ENCODE assay signal across 1 cellular context in the genomic region with DNA sequence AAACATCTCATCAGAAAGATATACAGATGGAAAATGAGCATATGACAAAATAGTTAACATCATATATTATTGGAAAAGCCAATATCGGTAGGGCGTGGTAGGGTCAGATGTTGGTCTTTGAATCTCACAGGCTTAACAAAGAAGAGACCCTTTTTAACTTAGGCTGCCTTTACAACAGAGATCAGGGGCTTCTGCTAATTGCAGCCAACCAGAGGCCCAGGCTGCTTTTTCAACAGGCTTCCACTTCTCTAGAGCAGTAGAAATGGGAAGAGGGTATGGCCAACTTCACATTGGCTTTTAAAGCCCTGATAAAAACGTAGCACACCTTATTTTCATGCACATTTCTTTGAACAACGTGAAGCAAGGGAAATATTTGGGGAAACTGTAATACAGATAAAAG.
TF ChIP-seq lines count a peak whose summit lies in the region.

No MANE protein-coding gene starts in this region.

TF ChIP-seq in H1, 55 proteins besides CTCF, POLR2A, EP300 and RAD21:
- TF ChIP-seq CEBPB (IDR thresholded peaks at IDR 0.05; ENCODE audit: low read depth, low read length), result no peak
- no peak for TF ChIP-seq JUND (IDR thresholded peaks at IDR 0.05; ENCODE audit: low read length)
- TF ChIP-seq, protein P1, sequence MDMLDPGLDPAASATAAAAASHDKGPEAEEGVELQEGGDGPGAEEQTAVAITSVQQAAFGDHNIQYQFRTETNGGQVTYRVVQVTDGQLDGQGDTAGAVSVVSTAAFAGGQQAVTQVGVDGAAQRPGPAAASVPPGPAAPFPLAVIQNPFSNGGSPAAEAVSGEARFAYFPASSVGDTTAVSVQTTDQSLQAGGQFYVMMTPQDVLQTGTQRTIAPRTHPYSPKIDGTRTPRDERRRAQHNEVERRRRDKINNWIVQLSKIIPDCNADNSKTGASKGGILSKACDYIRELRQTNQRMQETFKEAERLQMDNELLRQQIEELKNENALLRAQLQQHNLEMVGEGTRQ (IDR thresholded peaks at IDR 0.05; ENCODE audit: low read length), result no peak
- no peak for TF ChIP-seq SIX5 (IDR thresholded peaks at IDR 0.05; ENCODE audit: low read depth, low read length)
- no peak for TF ChIP-seq SP2 (IDR thresholded peaks at IDR 0.05; ENCODE audit: low read length)
- TF ChIP-seq SRF (IDR thresholded peaks at IDR 0.05; ENCODE audit: low read depth, low read length), result no peak
- TF ChIP-seq TAF1 (IDR thresholded peaks at IDR 0.05; ENCODE audit: low read depth, low read length), result no peak
- TF ChIP-seq RFX5 (IDR thresholded peaks at IDR 0.05; ENCODE audit: borderline replicate concordance, low read depth, low read length), result no peak
- TF ChIP-seq BCL11A (IDR thresholded peaks at IDR 0.05; ENCODE audit: low read depth in 2 of 2, low read length in 2 of 2), result no peak
- TF ChIP-seq SAP30 (IDR thresholded peaks at IDR 0.05; ENCODE audit: insufficient read depth, insufficient replicate concordance, low read length), result no peak
- TF ChIP-seq, protein P2, sequence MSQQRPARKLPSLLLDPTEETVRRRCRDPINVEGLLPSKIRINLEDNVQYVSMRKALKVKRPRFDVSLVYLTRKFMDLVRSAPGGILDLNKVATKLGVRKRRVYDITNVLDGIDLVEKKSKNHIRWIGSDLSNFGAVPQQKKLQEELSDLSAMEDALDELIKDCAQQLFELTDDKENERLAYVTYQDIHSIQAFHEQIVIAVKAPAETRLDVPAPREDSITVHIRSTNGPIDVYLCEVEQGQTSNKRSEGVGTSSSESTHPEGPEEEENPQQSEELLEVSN (IDR thresholded peaks at IDR 0.05), result no peak
